Comparison of ENCODE assay signal across 35 cellular contexts in the genomic region with DNA sequence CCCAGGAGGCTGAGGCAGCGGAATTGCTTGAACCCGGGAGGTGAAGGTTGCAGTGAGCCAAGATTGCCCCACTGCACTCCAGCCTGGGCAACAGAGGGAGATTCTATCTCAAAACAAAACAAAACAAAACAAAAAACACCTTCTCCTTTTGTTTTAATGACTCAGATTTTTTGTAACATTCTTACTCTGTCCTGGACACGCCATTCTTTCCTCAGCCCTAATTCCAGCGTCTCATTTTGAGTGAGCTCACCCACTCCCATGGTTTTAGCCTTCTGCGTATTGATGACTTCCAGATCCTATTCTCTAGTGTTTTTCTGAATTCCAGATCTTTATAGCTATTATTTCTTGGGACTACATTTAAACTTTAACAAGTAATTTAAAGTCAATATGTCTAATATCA.
"Had no signal": no experiment of that assay in that cellular context is flagged by ENCODE, and none has a peak within 500 bp of the region (broad histone marks: within the 10 kb centered on the region; RNA-seq: fewer than 3 reads in every experiment).

No MANE protein-coding gene starts in this region.

- DNase-seq: Karpas-422, Kasumi-1, KG1, MG63, MM.1S, MV-4-11, NCI-H1048, NCI-H1092, NCI-H1092 treated with DMSO at 0.1 percent for 48 hours, NCI-H1105, NCI-H1105 treated with DMSO at 0.1 percent for 48 hours, NCI-H1417, NCI-H1417 treated with DMSO at 0.1 percent for 48 hours, NCI-H1436, NCI-H1436 treated with DMSO at 0.1 percent for 48 hours, NCI-H146, NCI-H1694, NCI-H1694 treated with DMSO at 0.1 percent for 48 hours, NCI-H187, NCI-H187 treated with DMSO at 0.1 percent for 48 hours, NCI-H1930, NCI-H2029, NCI-H2029 treated with DMSO at 0.1 percent for 48 hours, NCI-H2081, NCI-H2081 treated with DMSO at 0.1 percent for 48 hours, NCI-H2107, NCI-H2171, NCI-H2171 treated with DMSO at 0.1 percent for 48 hours, NCI-H2227 treated with DMSO at 0.1 percent for 48 hours, NCI-H226, NCI-H345, NCI-H446, NCI-H446 treated with DMSO at 0.1 percent for 48 hours, NCI-H510A had no signal

- H3K27ac ChIP-seq: KMS-11 had no signal

- H3K36me3 ChIP-seq: MG63 had no signal

- H3K4me2 ChIP-seq: KMS-11 had no signal

- H3K9me3 ChIP-seq: MG63 had no signal

- H3K9ac ChIP-seq: KMS-11 had no signal

- H3K4me3 ChIP-seq: MG63 had no signal

- H3K27me3 ChIP-seq: MG63 had no signal
